8 cellular contexts compared by ENCODE assay signal in genomic region chr21:31866077-31866511, GRCh38. TPM values are rescaled to one million over a fixed set of nuclear protein-coding genes. Genes with fewer than 3 reads are reported as not detected.
DNase-seq lines count a peak whose midpoint lies in the region; ATAC-seq, FAIRE-seq and TF ChIP-seq lines count a peak whose summit lies in the region.

No MANE protein-coding gene starts in this region.

- TF ChIP-seq POLR2A in heart left ventricle (IDR thresholded peaks at IDR 0.05) = no peak

- H3K4me2 ChIP-seq in SU-DHL-6 (ENCODE audit: low read depth, low read length, poor library complexity, severe bottlenecking) = no peak overlapping the region

- no peaks in the 10 kb centered on the region for H3K79me2 ChIP-seq in SU-DHL-6 (ENCODE audit: insufficient read depth, low read length)

- no peaks in the 10 kb centered on the region for H3K9me2 ChIP-seq in SU-DHL-6 (replicated peaks; ENCODE audit: insufficient read depth, low read length)

- H3K9me3 Mint-ChIP-seq in activated naive CD8-positive, alpha-beta T cell treated with anti-CD3 and anti-CD28 coated beads, Interleukin-2, amount 50 U/mL, for 24 hours = no peaks in the 10 kb centered on the region

- WGBS in heart left ventricle, 4 donors = 13 to 28% (median 16%) methylated on average over 8 to 15 of the region's 15 CpGs
- 5 to 12% (median 10%) methylated on average over 15 of the region's 15 CpGs for WGBS in psoas muscle, 3 donors
- WGBS in aorta, 2 donors = 10 to 15% methylated on average over 15 of the region's 15 CpGs

- TF ChIP-seq CTCF in AG09309 (IDR thresholded peaks at IDR 0.05; ENCODE audit: control insufficient read depth, insufficient read depth, low read depth, low read length, missing control alignments) (peak; percentile 92), SU-DHL-6 (IDR thresholded peaks at IDR 0.05; ENCODE audit: insufficient read depth, low read length, poor library complexity, severe bottlenecking) (peak; percentile 91), heart left ventricle (IDR thresholded peaks at IDR 0.05) (peak; percentile 82 to 95 (median 91)), psoas muscle (IDR thresholded peaks at IDR 0.05) (peak; percentile 86)

- no peak overlapping the region for H3K27ac Mint-ChIP-seq in activated naive CD8-positive, alpha-beta T cell treated with anti-CD3 and anti-CD28 coated beads, Interleukin-2, amount 50 U/mL, for 24 hours

- no peaks in the 10 kb centered on the region for H3F3A ChIP-seq in SU-DHL-6 (ENCODE audit: insufficient read depth)

- ATAC-seq in activated naive CD8-positive, alpha-beta T cell treated with anti-CD3 and anti-CD28 coated beads, Interleukin-2, amount 50 U/mL, for 24 hours = peak; percentile 82
- peak; percentile 92 to 96 (median 94) for ATAC-seq in heart left ventricle
- peak; percentile 89 to 97 (median 94) for ATAC-seq in psoas muscle
- peak; percentile 88 for ATAC-seq in aorta (ENCODE audit: low FRiP score)

- FAIRE-seq in GM19239 (lab: Jason Lieb, UNC) = peak; percentile 82

- intact Hi-C loops in heart left ventricle (cut with DNase I) (loop anchor here (1.0 to 10.0 kb wide), 10 partner anchors 79 to 739 kb away; no protein-coding TSS in a partner anchor), psoas muscle (cut with DNase I) (loop anchor here (2.0 to 5.0 kb wide), 2 partner anchors 391 to 393 kb away; no protein-coding TSS in a partner anchor), aorta (cut with DNase I) (loop anchor here (1.0 to 10.0 kb wide), 4 partner anchors 269 to 739 kb away; no protein-coding TSS in a partner anchor)

- no peak overlapping the region for H3K4me3 Mint-ChIP-seq in activated naive CD8-positive, alpha-beta T cell treated with anti-CD3 and anti-CD28 coated beads, Interleukin-2, amount 50 U/mL, for 24 hours

- no peaks in the 10 kb centered on the region for H3K36me3 Mint-ChIP-seq in activated naive CD8-positive, alpha-beta T cell treated with anti-CD3 and anti-CD28 coated beads, Interleukin-2, amount 50 U/mL, for 24 hours (ENCODE audit: low read depth)

- H2AFZ ChIP-seq in SU-DHL-6 (ENCODE audit: low read depth, low read length, severe bottlenecking) = no peak overlapping the region

- H3K27me3 Mint-ChIP-seq in activated naive CD8-positive, alpha-beta T cell treated with anti-CD3 and anti-CD28 coated beads, Interleukin-2, amount 50 U/mL, for 24 hours = peaks cover 22% of the 10 kb centered on the region

- no peaks in the 10 kb centered on the region for H3K36me3 ChIP-seq in SU-DHL-6 (ENCODE audit: low read length)
- H3K36me3 ChIP-seq in heart left ventricle = no peaks in the 10 kb centered on the region
- no peaks in the 10 kb centered on the region for H3K36me3 ChIP-seq in psoas muscle (ENCODE audit: insufficient read depth in 1 of 2, low read depth in 1 of 2)
- no peaks in the 10 kb centered on the region for H3K36me3 ChIP-seq in aorta (ENCODE audit: control insufficient read depth in 1 of 2, insufficient read depth in 2 of 2, low read length in 1 of 2)

- H3K4me1 ChIP-seq in heart left ventricle = peaks cover 0 to 9% (median 4%) of the 10 kb centered on the region in 12 donors
- peaks cover 4% of the 10 kb centered on the region for H3K4me1 ChIP-seq in psoas muscle
- H3K4me1 ChIP-seq in aorta (ENCODE audit: control insufficient read depth in 1 of 2, insufficient read depth in 2 of 2, low read length in 2 of 2) = no peaks in the 10 kb centered on the region

- no peaks in the 10 kb centered on the region for H4K20me1 ChIP-seq in SU-DHL-6 (ENCODE audit: low read depth, low read length)

- H3K27me3 ChIP-seq in SU-DHL-6 (ENCODE audit: low read length) (no peaks in the 10 kb centered on the region), heart left ventricle (peaks cover 0 to 17% (median 0%) of the 10 kb centered on the region in 9 donors), psoas muscle (ENCODE audit: insufficient read depth in 3 of 3, low read length in 2 of 3) (peaks cover 0 to 22% (median 2%) of the 10 kb centered on the region in 3 donors), aorta (ENCODE audit: control insufficient read depth in 1 of 2, insufficient read depth in 2 of 2, low read length in 1 of 2) (no peaks in the 10 kb centered on the region)

- H3K4me3 ChIP-seq in AG09309 (ENCODE audit: control insufficient read depth, low read depth, low read length) (no peak overlapping the region), SU-DHL-6 (ENCODE audit: insufficient read depth, low read length, poor library complexity, severe bottlenecking) (no peak overlapping the region), heart left ventricle (no peak overlapping the region), psoas muscle (no peak overlapping the region), aorta (ENCODE audit: low read length in 2 of 2) (no peak overlapping the region)

- H3K9me3 ChIP-seq in SU-DHL-6 (ENCODE audit: insufficient read depth, low read length) = no peaks in the 10 kb centered on the region
- H3K9me3 ChIP-seq in heart left ventricle = no peaks in the 10 kb centered on the region
- H3K9me3 ChIP-seq in psoas muscle = no peaks in the 10 kb centered on the region
- no peaks in the 10 kb centered on the region for H3K9me3 ChIP-seq in aorta (ENCODE audit: control insufficient read depth, low read length)

- H3K9ac ChIP-seq in SU-DHL-6 (ENCODE audit: low read length) = no peak overlapping the region

- DNase-seq in AG09309 (ENCODE audit: low read depth) = no peak
- DNase-seq in GM19239 (ENCODE audit: insufficient read length, low spot score) = peak; percentile 65
- DNase-seq in NCI-H1092 treated with DMSO at 0.1 percent for 48 hours (lab: John Stamatoyannopoulos, UW) = peak; percentile 93
- DNase-seq in activated naive CD8-positive, alpha-beta T cell treated with anti-CD3 and anti-CD28 coated beads, Interleukin-2, amount 50 U/mL, for 24 hours = peak; percentile 85
- DNase-seq in heart left ventricle = peak; percentile 84 to 91 (median 89)
- peak; percentile 87 to 91 for DNase-seq in psoas muscle
- DNase-seq in aorta = peak; percentile 89 to 96

- H3K27ac ChIP-seq in SU-DHL-6 (ENCODE audit: low read depth, low read length) (no peak overlapping the region), heart left ventricle (no peak overlapping the region), psoas muscle (no peak overlapping the region), aorta (ENCODE audit: low read depth in 1 of 2, low read length in 2 of 2) (no peak overlapping the region)

- H3K4me1 Mint-ChIP-seq in activated naive CD8-positive, alpha-beta T cell treated with anti-CD3 and anti-CD28 coated beads, Interleukin-2, amount 50 U/mL, for 24 hours = no peaks in the 10 kb centered on the region

RNA-seq across cellular contexts. Expression of gene HUNK, which starts 6.7 kb away (rescaled TPM):
- total RNA-seq in heart left ventricle = 1 to 10 TPM in 2 of 9 donors, under 1 TPM in 7; 0.02 to 1.4 (median 0.22) TPM
- under 1 TPM; 0.04 to 0.30 TPM for polyA plus RNA-seq in heart left ventricle
- total RNA-seq in psoas muscle = under 1 TPM; 0.10 to 0.54 (median 0.15) TPM
- under 1 TPM; 0.03 to 0.06 (median 0.05) TPM for polyA plus RNA-seq in psoas muscle
- total RNA-seq in aorta = 1 to 10 TPM in 1 of 2 donors, under 1 TPM in 1; 0.45 to 5.2 TPM
- polyA plus RNA-seq in aorta = under 1 TPM in 1 of 2 donors, not detected in 1; 0.13 TPM
